ENCODE assay signal across 1 cellular context in the genomic region with DNA sequence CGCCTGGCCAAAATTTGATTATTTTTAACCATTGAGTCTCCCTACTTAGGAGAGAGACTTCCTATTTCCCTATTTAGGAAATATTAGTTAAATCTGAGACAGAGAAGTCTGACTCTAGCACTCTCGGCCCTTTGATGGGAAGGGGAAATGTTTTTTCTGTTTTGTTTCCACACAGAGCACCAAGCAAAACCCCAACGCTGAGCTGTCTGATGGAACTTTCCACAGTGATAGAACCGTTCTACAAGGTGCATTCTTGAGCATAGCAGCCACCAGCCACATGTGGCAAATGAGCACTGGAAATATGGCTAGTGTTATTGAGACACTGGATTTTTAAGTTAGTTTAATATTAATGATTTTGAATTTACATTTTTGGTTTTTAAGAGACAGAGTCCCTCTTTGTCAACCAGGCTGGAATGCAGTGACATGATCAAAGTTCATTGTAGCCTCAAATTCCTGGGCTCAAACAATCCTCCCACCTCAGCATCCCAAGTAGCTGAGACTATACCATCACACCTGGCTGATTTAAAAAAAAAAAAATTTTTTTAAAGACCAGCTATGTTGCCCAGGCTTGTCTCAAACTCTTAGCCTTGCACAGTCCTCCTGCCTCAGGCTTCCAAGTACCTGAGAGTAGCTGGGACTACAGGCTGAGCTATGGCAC.
A peak's percentile ranks its signal among the peaks of the same experiment; 100 is the strongest.
TF ChIP-seq lines count a peak whose summit lies in the region.

No MANE protein-coding gene starts in this region.

TF ChIP-seq in HepG2, 621 proteins besides CTCF, POLR2A, EP300 and RAD21 (continued from another document):
- TF ChIP-seq, protein P1, sequence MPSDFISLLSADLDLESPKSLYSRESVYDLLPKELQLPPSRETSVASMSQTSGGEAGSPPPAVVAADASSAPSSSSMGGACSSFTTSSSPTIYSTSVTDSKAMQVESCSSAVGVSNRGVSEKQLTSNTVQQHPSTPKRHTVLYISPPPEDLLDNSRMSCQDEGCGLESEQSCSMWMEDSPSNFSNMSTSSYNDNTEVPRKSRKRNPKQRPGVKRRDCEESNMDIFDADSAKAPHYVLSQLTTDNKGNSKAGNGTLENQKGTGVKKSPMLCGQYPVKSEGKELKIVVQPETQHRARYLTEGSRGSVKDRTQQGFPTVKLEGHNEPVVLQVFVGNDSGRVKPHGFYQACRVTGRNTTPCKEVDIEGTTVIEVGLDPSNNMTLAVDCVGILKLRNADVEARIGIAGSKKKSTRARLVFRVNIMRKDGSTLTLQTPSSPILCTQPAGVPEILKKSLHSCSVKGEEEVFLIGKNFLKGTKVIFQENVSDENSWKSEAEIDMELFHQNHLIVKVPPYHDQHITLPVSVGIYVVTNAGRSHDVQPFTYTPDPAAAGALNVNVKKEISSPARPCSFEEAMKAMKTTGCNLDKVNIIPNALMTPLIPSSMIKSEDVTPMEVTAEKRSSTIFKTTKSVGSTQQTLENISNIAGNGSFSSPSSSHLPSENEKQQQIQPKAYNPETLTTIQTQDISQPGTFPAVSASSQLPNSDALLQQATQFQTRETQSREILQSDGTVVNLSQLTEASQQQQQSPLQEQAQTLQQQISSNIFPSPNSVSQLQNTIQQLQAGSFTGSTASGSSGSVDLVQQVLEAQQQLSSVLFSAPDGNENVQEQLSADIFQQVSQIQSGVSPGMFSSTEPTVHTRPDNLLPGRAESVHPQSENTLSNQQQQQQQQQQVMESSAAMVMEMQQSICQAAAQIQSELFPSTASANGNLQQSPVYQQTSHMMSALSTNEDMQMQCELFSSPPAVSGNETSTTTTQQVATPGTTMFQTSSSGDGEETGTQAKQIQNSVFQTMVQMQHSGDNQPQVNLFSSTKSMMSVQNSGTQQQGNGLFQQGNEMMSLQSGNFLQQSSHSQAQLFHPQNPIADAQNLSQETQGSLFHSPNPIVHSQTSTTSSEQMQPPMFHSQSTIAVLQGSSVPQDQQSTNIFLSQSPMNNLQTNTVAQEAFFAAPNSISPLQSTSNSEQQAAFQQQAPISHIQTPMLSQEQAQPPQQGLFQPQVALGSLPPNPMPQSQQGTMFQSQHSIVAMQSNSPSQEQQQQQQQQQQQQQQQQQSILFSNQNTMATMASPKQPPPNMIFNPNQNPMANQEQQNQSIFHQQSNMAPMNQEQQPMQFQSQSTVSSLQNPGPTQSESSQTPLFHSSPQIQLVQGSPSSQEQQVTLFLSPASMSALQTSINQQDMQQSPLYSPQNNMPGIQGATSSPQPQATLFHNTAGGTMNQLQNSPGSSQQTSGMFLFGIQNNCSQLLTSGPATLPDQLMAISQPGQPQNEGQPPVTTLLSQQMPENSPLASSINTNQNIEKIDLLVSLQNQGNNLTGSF (CRISPR knock-in tag; IDR thresholded peaks at IDR 0.05): no peak
- no peak for TF ChIP-seq ZSCAN29 (CRISPR knock-in tag; conservative IDR thresholded peaks at IDR 0.05)
- TF ChIP-seq SETDB1 (CRISPR knock-in tag; IDR thresholded peaks at IDR 0.05; ENCODE audit: borderline replicate concordance): no peak
- TF ChIP-seq TEAD3 (CRISPR knock-in tag; optimal IDR thresholded peaks at IDR 0.05; ENCODE audit: borderline replicate concordance): peak; percentile 81
- 0 out of 2 replicates have a peak, but pooled peaks have one; percentile 28 for TF ChIP-seq HNF4A (CRISPR knock-in tag; IDR thresholded peaks at IDR 0.05)
- no peak for TF ChIP-seq SNAI1 (CRISPR knock-in tag; IDR thresholded peaks at IDR 0.05; ENCODE audit: borderline replicate concordance)
- TF ChIP-seq ZNF234 (CRISPR knock-in tag; conservative IDR thresholded peaks at IDR 0.05): no peak
- no peak for TF ChIP-seq MEIS1 (CRISPR knock-in tag; IDR thresholded peaks at IDR 0.05; ENCODE audit: borderline replicate concordance)
- TF ChIP-seq ZNF33B (CRISPR knock-in tag; IDR thresholded peaks at IDR 0.05): no peak
- TF ChIP-seq NRL (CRISPR knock-in tag; IDR thresholded peaks at IDR 0.05; ENCODE audit: borderline replicate concordance): no peak
- TF ChIP-seq, protein P2, sequence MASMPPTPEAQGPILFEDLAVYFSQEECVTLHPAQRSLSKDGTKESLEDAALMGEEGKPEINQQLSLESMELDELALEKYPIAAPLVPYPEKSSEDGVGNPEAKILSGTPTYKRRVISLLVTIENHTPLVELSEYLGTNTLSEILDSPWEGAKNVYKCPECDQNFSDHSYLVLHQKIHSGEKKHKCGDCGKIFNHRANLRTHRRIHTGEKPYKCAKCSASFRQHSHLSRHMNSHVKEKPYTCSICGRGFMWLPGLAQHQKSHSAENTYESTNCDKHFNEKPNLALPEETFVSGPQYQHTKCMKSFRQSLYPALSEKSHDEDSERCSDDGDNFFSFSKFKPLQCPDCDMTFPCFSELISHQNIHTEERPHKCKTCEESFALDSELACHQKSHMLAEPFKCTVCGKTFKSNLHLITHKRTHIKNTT (CRISPR knock-in tag; IDR thresholded peaks at IDR 0.05): no peak
- TF ChIP-seq, protein P3, sequence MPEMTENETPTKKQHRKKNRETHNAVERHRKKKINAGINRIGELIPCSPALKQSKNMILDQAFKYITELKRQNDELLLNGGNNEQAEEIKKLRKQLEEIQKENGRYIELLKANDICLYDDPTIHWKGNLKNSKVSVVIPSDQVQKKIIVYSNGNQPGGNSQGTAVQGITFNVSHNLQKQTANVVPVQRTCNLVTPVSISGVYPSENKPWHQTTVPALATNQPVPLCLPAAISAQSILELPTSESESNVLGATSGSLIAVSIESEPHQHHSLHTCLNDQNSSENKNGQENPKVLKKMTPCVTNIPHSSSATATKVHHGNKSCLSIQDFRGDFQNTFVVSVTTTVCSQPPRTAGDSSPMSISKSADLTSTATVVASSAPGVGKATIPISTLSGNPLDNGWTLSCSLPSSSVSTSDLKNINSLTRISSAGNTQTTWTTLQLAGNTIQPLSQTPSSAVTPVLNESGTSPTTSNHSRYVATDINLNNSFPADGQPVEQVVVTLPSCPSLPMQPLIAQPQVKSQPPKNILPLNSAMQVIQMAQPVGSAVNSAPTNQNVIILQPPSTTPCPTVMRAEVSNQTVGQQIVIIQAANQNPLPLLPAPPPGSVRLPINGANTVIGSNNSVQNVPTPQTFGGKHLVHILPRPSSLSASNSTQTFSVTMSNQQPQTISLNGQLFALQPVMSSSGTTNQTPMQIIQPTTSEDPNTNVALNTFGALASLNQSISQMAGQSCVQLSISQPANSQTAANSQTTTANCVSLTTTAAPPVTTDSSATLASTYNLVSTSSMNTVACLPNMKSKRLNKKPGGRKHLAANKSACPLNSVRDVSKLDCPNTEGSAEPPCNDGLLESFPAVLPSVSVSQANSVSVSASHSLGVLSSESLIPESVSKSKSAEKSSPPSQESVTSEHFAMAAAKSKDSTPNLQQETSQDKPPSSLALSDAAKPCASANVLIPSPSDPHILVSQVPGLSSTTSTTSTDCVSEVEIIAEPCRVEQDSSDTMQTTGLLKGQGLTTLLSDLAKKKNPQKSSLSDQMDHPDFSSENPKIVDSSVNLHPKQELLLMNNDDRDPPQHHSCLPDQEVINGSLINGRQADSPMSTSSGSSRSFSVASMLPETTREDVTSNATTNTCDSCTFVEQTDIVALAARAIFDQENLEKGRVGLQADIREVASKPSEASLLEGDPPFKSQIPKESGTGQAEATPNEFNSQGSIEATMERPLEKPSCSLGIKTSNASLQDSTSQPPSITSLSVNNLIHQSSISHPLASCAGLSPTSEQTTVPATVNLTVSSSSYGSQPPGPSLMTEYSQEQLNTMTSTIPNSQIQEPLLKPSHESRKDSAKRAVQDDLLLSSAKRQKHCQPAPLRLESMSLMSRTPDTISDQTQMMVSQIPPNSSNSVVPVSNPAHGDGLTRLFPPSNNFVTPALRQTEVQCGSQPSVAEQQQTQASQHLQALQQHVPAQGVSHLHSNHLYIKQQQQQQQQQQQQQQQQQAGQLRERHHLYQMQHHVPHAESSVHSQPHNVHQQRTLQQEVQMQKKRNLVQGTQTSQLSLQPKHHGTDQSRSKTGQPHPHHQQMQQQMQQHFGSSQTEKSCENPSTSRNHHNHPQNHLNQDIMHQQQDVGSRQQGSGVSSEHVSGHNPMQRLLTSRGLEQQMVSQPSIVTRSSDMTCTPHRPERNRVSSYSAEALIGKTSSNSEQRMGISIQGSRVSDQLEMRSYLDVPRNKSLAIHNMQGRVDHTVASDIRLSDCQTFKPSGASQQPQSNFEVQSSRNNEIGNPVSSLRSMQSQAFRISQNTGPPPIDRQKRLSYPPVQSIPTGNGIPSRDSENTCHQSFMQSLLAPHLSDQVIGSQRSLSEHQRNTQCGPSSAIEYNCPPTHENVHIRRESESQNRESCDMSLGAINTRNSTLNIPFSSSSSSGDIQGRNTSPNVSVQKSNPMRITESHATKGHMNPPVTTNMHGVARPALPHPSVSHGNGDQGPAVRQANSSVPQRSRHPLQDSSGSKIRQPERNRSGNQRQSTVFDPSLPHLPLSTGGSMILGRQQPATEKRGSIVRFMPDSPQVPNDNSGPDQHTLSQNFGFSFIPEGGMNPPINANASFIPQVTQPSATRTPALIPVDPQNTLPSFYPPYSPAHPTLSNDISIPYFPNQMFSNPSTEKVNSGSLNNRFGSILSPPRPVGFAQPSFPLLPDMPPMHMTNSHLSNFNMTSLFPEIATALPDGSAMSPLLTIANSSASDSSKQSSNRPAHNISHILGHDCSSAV (CRISPR knock-in tag; IDR thresholded peaks at IDR 0.05; ENCODE audit: borderline replicate concordance): no peak
- no peak for TF ChIP-seq RBAK (CRISPR knock-in tag; IDR thresholded peaks at IDR 0.05)
- TF ChIP-seq, protein P4, sequence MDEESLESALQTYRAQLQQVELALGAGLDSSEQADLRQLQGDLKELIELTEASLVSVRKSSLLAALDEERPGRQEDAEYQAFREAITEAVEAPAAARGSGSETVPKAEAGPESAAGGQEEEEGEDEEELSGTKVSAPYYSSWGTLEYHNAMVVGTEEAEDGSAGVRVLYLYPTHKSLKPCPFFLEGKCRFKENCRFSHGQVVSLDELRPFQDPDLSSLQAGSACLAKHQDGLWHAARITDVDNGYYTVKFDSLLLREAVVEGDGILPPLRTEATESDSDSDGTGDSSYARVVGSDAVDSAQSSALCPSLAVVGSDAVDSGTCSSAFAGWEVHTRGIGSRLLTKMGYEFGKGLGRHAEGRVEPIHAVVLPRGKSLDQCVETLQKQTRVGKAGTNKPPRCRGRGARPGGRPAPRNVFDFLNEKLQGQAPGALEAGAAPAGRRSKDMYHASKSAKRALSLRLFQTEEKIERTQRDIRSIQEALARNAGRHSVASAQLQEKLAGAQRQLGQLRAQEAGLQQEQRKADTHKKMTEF (CRISPR knock-in tag; IDR thresholded peaks at IDR 0.05): no peak
- TF ChIP-seq MAF1 (CRISPR knock-in tag; IDR thresholded peaks at IDR 0.05; ENCODE audit: borderline replicate concordance): no peak
- TF ChIP-seq PAF1 (CRISPR knock-in tag; IDR thresholded peaks at IDR 0.05): no peak
